ENCODE assay signal across 16 cellular contexts in genomic region chr4:178142724-178143123, GRCh38.
"Had no signal": no experiment of that assay in that cellular context is flagged by ENCODE, and none has a peak within 500 bp of the region (broad histone marks: within the 10 kb centered on the region; RNA-seq: fewer than 3 reads in every experiment).

No MANE protein-coding gene starts in this region.

- H3K4me3 ChIP-seq: esophagus squamous epithelium, left lung, lower lobe of right lung, pancreas, smooth muscle cell had no signal

- H3K9me3 ChIP-seq: lower lobe of right lung, pancreas had no signal

- FAIRE-seq: keratinocyte, pancreas, urothelium cell line had no signal

- H3K36me3 ChIP-seq: esophagus squamous epithelium, left lung, lower lobe of right lung, pancreas had no signal

- DNase-seq: effector memory CD8-positive, alpha-beta T cell; esophagus squamous epithelium; foreskin fibroblast; immature natural killer cell; left lung; lower lobe of right lung; occipital lobe; pancreas; right cardiac atrium; stimulated activated CD4-positive, alpha-beta T cell treated with anti-CD3 and anti-CD28 coated beads, Interleukin-2, amount 100 ng/mL, for 48 hours; stimulated activated naive CD4-positive, alpha-beta T cell treated with Interleukin-2 at 50 U/mL for 16 hours; trophoblast cell had no signal

- ATAC-seq: effector memory CD8-positive, alpha-beta T cell; left lung; lower lobe of right lung; natural killer cell treated with Interleukin-12 subunit alpha and Interleukin-12 subunit beta and Interleukin-15 and Interleukin-18, amount 100 ng/mL, for 72 hours; pancreas; right cardiac atrium had no signal

- H3K27me3 ChIP-seq: esophagus squamous epithelium, left lung, pancreas had no signal
